Comparison of ENCODE assay signal across 8 cellular contexts in the genomic region with DNA sequence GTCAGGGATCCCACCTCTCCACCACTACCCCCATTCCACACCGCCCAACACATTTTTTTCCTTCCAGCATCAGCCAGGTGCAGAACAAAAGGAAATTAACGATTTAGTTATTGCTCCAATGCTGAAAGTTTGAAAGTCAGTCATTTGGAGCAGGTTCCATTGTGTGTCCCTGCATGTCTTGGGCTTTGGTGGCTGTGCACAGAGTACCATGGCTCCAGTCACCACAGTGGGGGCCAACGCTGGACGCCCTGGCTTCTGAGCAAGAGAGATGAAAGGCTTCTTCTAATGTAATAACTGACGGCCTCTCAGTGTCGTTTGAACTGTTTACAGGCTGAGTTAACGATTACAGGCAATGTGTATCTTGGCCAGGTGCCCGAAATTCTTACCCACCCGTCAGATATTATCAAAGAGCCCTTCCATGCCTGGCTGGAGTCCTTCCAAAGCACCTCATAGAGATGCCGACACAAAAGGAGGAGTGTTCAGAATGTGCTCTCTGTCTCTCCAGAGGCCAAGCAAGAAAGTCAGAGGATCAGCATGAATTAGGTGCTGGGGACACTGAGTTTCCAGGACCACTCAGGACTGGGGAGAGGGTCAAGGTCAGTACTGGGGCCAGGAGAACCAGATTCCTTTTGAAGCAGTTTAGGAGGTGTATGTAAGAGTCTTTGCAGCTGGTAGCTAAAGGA. TPM values are rescaled to one million over a fixed set of nuclear protein-coding genes. Genes with fewer than 3 reads are reported as not detected.
DNase-seq lines count a peak whose midpoint lies in the region; TF ChIP-seq lines count a peak whose summit lies in the region.
"Had no signal": no experiment of that assay in that cellular context is flagged by ENCODE, and none has a peak within 500 bp of the region (broad histone marks: within the 10 kb centered on the region; RNA-seq: fewer than 3 reads in every experiment).

No MANE protein-coding gene starts in this region.

- DNase-seq in LHCN-M2 (ENCODE audit: low read depth), result peak; percentile 9
- DNase-seq in NCI-H774 (lab: John Stamatoyannopoulos, UW), result peak; percentile 88
- DNase-seq in epithelial cell of prostate (ENCODE audit: low read depth, low spot score), result peak; percentile 84
- DNase-seq in testis, result peak; percentile 70
- no peak for DNase-seq in central memory CD4-positive, alpha-beta T cell
- no peak for DNase-seq in GF-D8 (lab: John Stamatoyannopoulos, UW)
- DNase-seq in effector CD4-positive, alpha-beta T cell, result no peak
- DNase-seq: Karpas-422 had no signal

- H3K4me1 ChIP-seq in testis, result peaks cover 8% of the 10 kb centered on the region

- H3K36me3 ChIP-seq in testis (ENCODE audit: low read depth, missing control alignments), result no peaks in the 10 kb centered on the region

- 32 to 48% methylated on average over 10 of the region's 10 CpGs for WGBS in testis, 2 donors

- TF ChIP-seq POLR2A in testis (IDR thresholded peaks at IDR 0.05), result no peak

- no peak for TF ChIP-seq CTCF in testis (IDR thresholded peaks at IDR 0.05)

- H3K4me3 ChIP-seq in testis, result no peak overlapping the region

- no peaks in the 10 kb centered on the region for H3K9me3 ChIP-seq in testis

- H3K27ac ChIP-seq in epithelial cell of prostate, result peak overlapping the region; percentile 5
- no peak overlapping the region for H3K27ac ChIP-seq in testis

- no peaks in the 10 kb centered on the region for H3K27me3 ChIP-seq in testis

- intact Hi-C loops in testis (cut with DNase I; ENCODE audit: low total_unique reads), result no loop called here

RNA-seq across cellular contexts. Expression of a gene that starts 25.9 kb away (rescaled TPM):
- total RNA-seq in LHCN-M2 (2014; rRNA removed) (not detected in 2 replicates), testis (10 to 100 TPM; 15.6 to 22.7 TPM)
- not detected for polyA plus RNA-seq in LHCN-M2 (2012)
- polyA plus RNA-seq in testis (ENCODE audit: insufficient read depth, low read depth, low replicate concordance), result 9.7 TPM

RNA-seq across cellular contexts. Expression of a gene that starts 39.4 kb away (rescaled TPM):
- total RNA-seq in LHCN-M2 (2014; rRNA removed) (46.0 and 65.7 TPM in 2 replicates), testis (10 to 100 TPM; 59.3 to 64.4 TPM)
- 158 TPM for polyA plus RNA-seq in LHCN-M2 (2012)
- 98.5 TPM for polyA plus RNA-seq in testis (ENCODE audit: insufficient read depth, low read depth, low replicate concordance)

Comparison
In these comparisons a context has a peak if more than half of its experiments do, and no peak if none do; other contexts are left out.
1. DNase-seq: peak in LHCN-M2 (single experiment), NCI-H774 (single experiment), epithelial cell of prostate (single experiment) and testis (single experiment); none in central memory CD4-positive, alpha-beta T cell (single experiment), GF-D8 (single experiment) and effector CD4-positive, alpha-beta T cell (single experiment).
2. RNA of a gene that starts 25.9 kb away (total RNA-seq): 15.6 to 22.7 TPM in testis; not detected in LHCN-M2; every median in the first group is over 10 times any median in the second.